3 cellular contexts compared by ENCODE assay signal in the genomic region with DNA sequence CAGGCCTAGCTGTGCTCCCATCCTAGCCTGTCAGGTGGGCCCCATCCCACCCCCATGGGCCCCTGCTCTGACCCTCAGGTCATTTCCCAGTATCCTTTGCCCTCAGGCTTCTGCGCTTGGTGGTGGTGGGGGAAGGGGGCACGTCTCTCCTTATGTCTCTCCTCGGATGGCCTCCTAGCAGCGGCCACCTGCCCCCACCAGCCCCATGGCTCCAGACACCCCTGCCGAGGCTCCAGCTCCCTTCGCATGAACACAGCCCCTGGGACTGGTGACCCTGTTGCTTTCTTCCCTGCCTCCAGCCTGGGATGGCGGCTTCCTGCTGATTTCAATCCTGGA. TPM values are rescaled to one million over a fixed set of nuclear protein-coding genes. Genes with fewer than 3 reads are reported as not detected.
"Had no signal": no experiment of that assay in that cellular context is flagged by ENCODE, and none has a peak within 500 bp of the region (broad histone marks: within the 10 kb centered on the region; RNA-seq: fewer than 3 reads in every experiment).

No MANE protein-coding gene starts in this region.

RNA-seq across cellular contexts. Expression of a gene that starts 27.3 kb away (rescaled TPM):
- total RNA-seq: activated B cell treated with CpG ODN at 0.5 μM for 24 hours; activated CD4-positive, alpha-beta memory T cell treated with anti-CD3 and anti-CD28 coated beads for 36 hours; activated naive CD8-positive, alpha-beta T cell treated with anti-CD3 and anti-CD28 coated beads for 36 hours had no signal
